ENCODE assay signal across 10 cellular contexts in the genomic region with DNA sequence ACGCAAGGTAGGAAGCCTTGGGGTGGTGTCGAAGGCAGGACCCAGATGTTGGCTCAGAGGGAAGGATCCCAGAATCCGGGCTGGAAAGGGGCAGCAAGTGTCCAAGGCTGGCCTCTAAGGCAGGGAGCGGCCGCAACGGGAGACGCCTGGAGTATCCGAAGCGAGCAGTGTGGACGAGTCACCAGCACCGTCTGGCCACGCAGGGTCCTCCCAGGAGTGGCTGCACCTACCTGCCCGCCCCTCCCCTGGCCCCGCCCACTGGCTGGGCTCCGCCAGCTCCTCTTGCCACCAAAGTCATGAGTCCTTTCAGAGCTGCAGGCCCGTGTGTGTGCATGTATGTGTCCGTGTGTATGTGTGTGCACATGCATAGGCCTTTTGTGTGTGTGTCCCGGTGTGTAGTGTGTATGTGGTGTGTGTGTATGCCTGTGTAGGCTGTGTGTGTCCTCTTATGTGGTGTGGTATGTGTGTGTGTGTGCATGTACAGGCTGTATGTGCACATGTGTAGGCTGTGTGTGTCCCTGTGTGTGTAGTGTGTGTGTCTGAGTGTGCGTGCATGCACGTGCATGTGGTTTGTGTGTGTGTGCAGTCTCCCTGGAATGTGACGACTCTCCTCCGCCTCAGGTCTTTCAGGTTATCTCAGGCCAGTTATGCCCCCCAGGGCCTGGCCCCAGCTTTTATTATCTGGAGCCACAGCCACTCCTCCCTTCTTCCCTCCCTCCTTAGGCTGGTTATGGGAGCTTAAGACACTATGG. TPM values are rescaled to one million over a fixed set of nuclear protein-coding genes. Genes with fewer than 3 reads are reported as not detected.
DNase-seq lines count a peak whose midpoint lies in the region; ATAC-seq and TF ChIP-seq lines count a peak whose summit lies in the region.
"Had no signal": no experiment of that assay in that cellular context is flagged by ENCODE, and none has a peak within 500 bp of the region (broad histone marks: within the 10 kb centered on the region; RNA-seq: fewer than 3 reads in every experiment).

A gene (minus strand): TSS at position 193 of the 752 bp plus-strand sequence. CDS start 229 bp downstream, outside the sequence.

- H3K27ac ChIP-seq in esophagus (ENCODE audit: low read depth in 2 of 2, low read length in 1 of 2) (peak within 1 kb of the TSS; percentile 90 to 92), neuronal stem cell (replicated peaks; ENCODE audit: low read length) (no peak within 1 kb of the TSS)

- no peak for ATAC-seq in HG03280 (IDR thresholded peaks at IDR 0.05; ENCODE audit: unreplicated experiment)
- ATAC-seq in stimulated activated naive CD8-positive, alpha-beta T cell treated with anti-CD3 and anti-CD28 coated beads, Interleukin-15, amount 100 ng/mL, for 72 hours = no peak

- peaks cover 74% of the 10 kb centered on the region for H3K4me1 Mint-ChIP-seq in Calu3 (ENCODE audit: low read depth, unreplicated experiment)
- H3K4me1 Mint-ChIP-seq in stimulated activated naive CD8-positive, alpha-beta T cell treated with anti-CD3 and anti-CD28 coated beads, Interleukin-15, amount 100 ng/mL, for 72 hours = peaks cover 1% of the 10 kb centered on the region

- no peaks in the 10 kb centered on the region for H3K27me3 ChIP-seq in esophagus (ENCODE audit: control insufficient read depth in 1 of 2, insufficient read depth in 2 of 2, low read length in 2 of 2)
- H3K27me3 ChIP-seq in neuronal stem cell (ENCODE audit: control insufficient read depth in 3 of 3, insufficient read depth in 3 of 3, low read depth in 1 of 3, low read length in 3 of 3) = peaks cover 0 to 3% (median 0%) of the 10 kb centered on the region in 3 experiments

- DNase-seq in Calu3 = peak; percentile 91
- DNase-seq in NCI-H2196 (lab: John Stamatoyannopoulos, UW; ENCODE audit: unreplicated experiment) = peak; percentile 56
- DNase-seq in neuronal stem cell (ENCODE audit: low spot score) = no peak
- no peak for DNase-seq in NCI-H187 (lab: John Stamatoyannopoulos, UW)
- no peak for DNase-seq in stimulated activated naive CD8-positive, alpha-beta T cell treated with anti-CD3 and anti-CD28 coated beads, Interleukin-15, amount 100 ng/mL, for 72 hours
- no peak for DNase-seq in HuH-7.5 (ENCODE audit: low spot score)
- DNase-seq: hypothalamus had no signal

- intact Hi-C loops in Calu3 (cut with micrococcal nuclease; ENCODE audit: unreplicated experiment) = loop anchor here (2.0 kb wide), 1 partner anchor 19 kb away; a partner anchor contains a TSS

- H3K14ac ChIP-seq in neuronal stem cell (ENCODE audit: low read length) = peak within 1 kb of the TSS; percentile 17

- H2BK120ac ChIP-seq in neuronal stem cell (ENCODE audit: low read depth, low read length) = peak within 1 kb of the TSS; percentile 21

- H3K9me3 ChIP-seq in esophagus (ENCODE audit: control insufficient read depth in 2 of 2, insufficient read depth in 1 of 2, low read depth in 1 of 2, low read length in 1 of 2) (no peaks in the 10 kb centered on the region), neuronal stem cell (replicated peaks in 1 of 2; ENCODE audit: control insufficient read depth in 2 of 2, insufficient read depth in 1 of 2, low read depth in 1 of 2, low read length in 2 of 2) (no peaks in the 10 kb centered on the region)

- no peaks in the 10 kb centered on the region for H3K9me3 Mint-ChIP-seq in Calu3 (ENCODE audit: low read depth, unreplicated experiment)
- no peaks in the 10 kb centered on the region for H3K9me3 Mint-ChIP-seq in stimulated activated naive CD8-positive, alpha-beta T cell treated with anti-CD3 and anti-CD28 coated beads, Interleukin-15, amount 100 ng/mL, for 72 hours

- H3K4ac ChIP-seq in neuronal stem cell (ENCODE audit: low read length) = peak within 1 kb of the TSS; percentile 10

- peak within 1 kb of the TSS; percentile 95 for H3K18ac ChIP-seq in neuronal stem cell (ENCODE audit: low read length)

- H4K91ac ChIP-seq in neuronal stem cell (ENCODE audit: low read depth, low read length, poor library complexity) = peak within 1 kb of the TSS; percentile 99

- peak within 1 kb of the TSS; percentile 93 for H3K4me3 Mint-ChIP-seq in Calu3 (ENCODE audit: low read depth, unreplicated experiment)
- no peak within 1 kb of the TSS for H3K4me3 Mint-ChIP-seq in stimulated activated naive CD8-positive, alpha-beta T cell treated with anti-CD3 and anti-CD28 coated beads, Interleukin-15, amount 100 ng/mL, for 72 hours

- no peaks in the 10 kb centered on the region for H3K27me3 Mint-ChIP-seq in Calu3 (ENCODE audit: unreplicated experiment)
- H3K27me3 Mint-ChIP-seq in stimulated activated naive CD8-positive, alpha-beta T cell treated with anti-CD3 and anti-CD28 coated beads, Interleukin-15, amount 100 ng/mL, for 72 hours = no peaks in the 10 kb centered on the region

- H3K23ac ChIP-seq in neuronal stem cell (ENCODE audit: low read depth, low read length, poor library complexity) = peak within 1 kb of the TSS; percentile 40

- TF ChIP-seq CTCF in Calu3 (IDR thresholded peaks at IDR 0.05; ENCODE audit: unreplicated experiment) = no peak

- WGBS in esophagus, 2 donors = 30 to 33% methylated on average over 22 of the region's 22 CpGs
- no CpG with 5 or more reads among the region's 22 CpGs for WGBS in neuronal stem cell (ENCODE audit: extremely low coverage in 2 of 2, insufficient read length in 2 of 2, insufficient replicate concordance in 1 of 2), 2 donors

- CTCF ChIA-PET in Calu3 (lab: Charles Lee) = interaction anchor here (0.6 to 3.8 kb wide), 5 partner anchors 18 to 186 kb away, joined by 3 to 18 read pairs (median 3); a partner anchor contains a TSS

- peak within 1 kb of the TSS; percentile 59 for H2AFZ ChIP-seq in neuronal stem cell (ENCODE audit: low read length)

- H2BK15ac ChIP-seq in neuronal stem cell (ENCODE audit: low read length) = peak within 1 kb of the TSS; percentile 97

- peak within 1 kb of the TSS; percentile 84 for H3K9ac ChIP-seq in neuronal stem cell (ENCODE audit: low read depth, low read length, poor library complexity)

- peak within 1 kb of the TSS; percentile 6 for H3K27ac Mint-ChIP-seq in Calu3 (ENCODE audit: unreplicated experiment)
- H3K27ac Mint-ChIP-seq in stimulated activated naive CD8-positive, alpha-beta T cell treated with anti-CD3 and anti-CD28 coated beads, Interleukin-15, amount 100 ng/mL, for 72 hours = peak within 1 kb of the TSS in 1 of 2 donors; percentile 38

- H3K36me3 Mint-ChIP-seq in Calu3 (ENCODE audit: insufficient read depth, unreplicated experiment) = peaks cover 72% of the 10 kb centered on the region

- H3K4me2 ChIP-seq in neuronal stem cell (ENCODE audit: insufficient read depth, low read length, poor library complexity, severe bottlenecking) = peak within 1 kb of the TSS; percentile 52

- H3K4me3 ChIP-seq in esophagus (ENCODE audit: low read depth in 1 of 2, low read length in 2 of 2) = peak within 1 kb of the TSS; percentile 74 to 84
- H3K4me3 ChIP-seq in neuronal stem cell (ENCODE audit: low read length in 2 of 2) = peak within 1 kb of the TSS in 1 of 2 donors; percentile 36

- peaks cover 2% of the 10 kb centered on the region for H3K79me1 ChIP-seq in neuronal stem cell (ENCODE audit: low read depth, low read length)

- H2BK5ac ChIP-seq in neuronal stem cell (ENCODE audit: low read length) = peak within 1 kb of the TSS; percentile 19

- BruUV-seq in Calu3 (replicated peaks; lab: Mats Ljungman, UMichigan) = no TSS peak

- no peak within 1 kb of the TSS for H4K8ac ChIP-seq in neuronal stem cell (ENCODE audit: low read depth, low read length)

- peak within 1 kb of the TSS; percentile 20 for H2AK5ac ChIP-seq in neuronal stem cell (ENCODE audit: low read depth, low read length)

- H2BK12ac ChIP-seq in neuronal stem cell (ENCODE audit: low read length) = peak within 1 kb of the TSS; percentile 75

- peaks cover 0 to 26% of the 10 kb centered on the region in 2 donors for H3K36me3 ChIP-seq in esophagus (ENCODE audit: control insufficient read depth in 2 of 2, insufficient read depth in 2 of 2, low read length in 1 of 2)
- H3K36me3 ChIP-seq in neuronal stem cell (replicated peaks in 1 of 2; ENCODE audit: control insufficient read depth in 2 of 2, insufficient read depth in 2 of 2, low read length in 2 of 2) = peaks cover 11 to 21% of the 10 kb centered on the region in 2 donors

- H3K4me1 ChIP-seq in esophagus (ENCODE audit: control insufficient read depth in 2 of 2, insufficient read depth in 2 of 2, low read length in 1 of 2) (peaks cover 8 to 46% of the 10 kb centered on the region in 2 donors), neuronal stem cell (ENCODE audit: control insufficient read depth in 2 of 2, insufficient read depth in 1 of 2, low read depth in 1 of 2, low read length in 2 of 2) (peaks cover 20 to 21% of the 10 kb centered on the region in 2 donors)

RNA-seq across cellular contexts. Expression of the gene that starts here (rescaled TPM):
- total RNA-seq in Calu3 (2022) = 108 and 138 TPM in 2 replicates
- polyA plus RNA-seq in esophagus = 100 to 1,000 TPM in 1 of 2 donors, 10 to 100 TPM in 1; 64.3 to 201 TPM
- 4.4 TPM for polyA plus RNA-seq in neuronal stem cell (2013, experiment 1 of 2)
- 4.4 TPM for polyA plus RNA-seq in neuronal stem cell (2013, experiment 2 of 2)
- total RNA-seq: activated CD8-positive, alpha-beta memory T cell treated with anti-CD3 and anti-CD28 coated beads for 36 hours had no signal

Comparison
In these comparisons a context has a peak if more than half of its experiments do, and no peak if none do; other contexts are left out.
1. DNase-seq: peak in Calu3 (single experiment) and NCI-H2196 (single experiment); none in neuronal stem cell (single experiment), NCI-H187 (0 of 2), stimulated activated naive CD8-positive, alpha-beta T cell treated with anti-CD3 and anti-CD28 coated beads, Interleukin-15, amount 100 ng/mL, for 72 hours (0 of 2) and HuH-7.5 (single experiment).